ENCODE assay signal across 19 cellular contexts in genomic region chrX:68421651-68422050, GRCh38. TPM values are rescaled to one million over a fixed set of nuclear protein-coding genes. Genes with fewer than 3 reads are reported as not detected.
DNase-seq lines count a peak whose midpoint lies in the region; ATAC-seq and TF ChIP-seq lines count a peak whose summit lies in the region.
"Had no signal": no experiment of that assay in that cellular context is flagged by ENCODE, and none has a peak within 500 bp of the region (broad histone marks: within the 10 kb centered on the region; RNA-seq: fewer than 3 reads in every experiment).

No MANE protein-coding gene starts in this region.

- no peaks in the 10 kb centered on the region for H3K27me3 Mint-ChIP-seq in progenitor cell of endocrine pancreas

- no peaks in the 10 kb centered on the region for H3K4me1 ChIP-seq in left lung

- H3K4me3 Mint-ChIP-seq in progenitor cell of endocrine pancreas (ENCODE audit: low read depth): no peak overlapping the region
- H3K4me3 Mint-ChIP-seq: CD8-positive, alpha-beta T cell had no signal

- H3K36me3 Mint-ChIP-seq in progenitor cell of endocrine pancreas (ENCODE audit: insufficient read depth): peaks cover 4% of the 10 kb centered on the region
- H3K36me3 Mint-ChIP-seq: CD8-positive, alpha-beta T cell had no signal

- H3K36me3 ChIP-seq in left lung: no peaks in the 10 kb centered on the region
- H3K36me3 ChIP-seq: BLaER1 treated with 17β-estradiol and CSF1 and Interleukin-3, amounts not matched to agents 10 nM and 100 nM had no signal

- H3K27ac ChIP-seq in left lung: no peak overlapping the region
- H3K27ac ChIP-seq: A549; BLaER1 treated with 17β-estradiol and CSF1 and Interleukin-3, amounts not matched to agents 10 nM and 100 nM had no signal

- intact Hi-C loops in left ventricle myocardium superior (cut with micrococcal nuclease) (no loop called here), left cardiac atrium (cut with DNase I) (no loop called here), left lung (cut with DNase I) (no loop called here)

- H3K27ac Mint-ChIP-seq in progenitor cell of endocrine pancreas: no peak overlapping the region
- H3K27ac Mint-ChIP-seq: CD8-positive, alpha-beta T cell had no signal

- TF ChIP-seq CTCF in left lung (IDR thresholded peaks at IDR 0.05): no peak
- no peak for TF ChIP-seq CTCF in progenitor cell of endocrine pancreas (IDR thresholded peaks at IDR 0.05; ENCODE audit: unreplicated experiment)

- H3K9me3 Mint-ChIP-seq in progenitor cell of endocrine pancreas (ENCODE audit: low read depth): peaks cover 18% of the 10 kb centered on the region
- H3K9me3 Mint-ChIP-seq: CD8-positive, alpha-beta T cell had no signal

- no peaks in the 10 kb centered on the region for H3K9me3 ChIP-seq in left lung
- H3K9me3 ChIP-seq: A549; BLaER1 treated with 17β-estradiol and CSF1 and Interleukin-3, amounts not matched to agents 10 nM and 100 nM; SK-N-SH had no signal

- ATAC-seq in left ventricle myocardium superior (peak; percentile 30), left cardiac atrium (no peak), left lung (peak; percentile 21), HG02973 (IDR thresholded peaks at IDR 0.05; ENCODE audit: unreplicated experiment) (no peak)
- ATAC-seq: A549; CD8-positive, alpha-beta T cell had no signal

- DNase-seq in left ventricle myocardium superior: no peak
- no peak for DNase-seq in left cardiac atrium
- peak; percentile 6 for DNase-seq in MV-4-11 (lab: John Stamatoyannopoulos, UW)
- DNase-seq in left lung: no peak
- no peak for DNase-seq in amygdala (lab: John Stamatoyannopoulos, UW)
- no peak for DNase-seq in progenitor cell of endocrine pancreas (ENCODE audit: low spot score, unreplicated experiment)
- DNase-seq: CD8-positive, alpha-beta T cell; DMS53; NCI-H1048; NCI-H1436 treated with DMSO at 0.1 percent for 48 hours; NCI-H2029; NCI-H2171 treated with DMSO at 0.1 percent for 48 hours; NCI-H446; NCI-H69; SHP77 treated with DMSO at 0.1 percent for 48 hours; SK-N-SH had no signal

- H3K4me1 Mint-ChIP-seq in progenitor cell of endocrine pancreas (ENCODE audit: low read depth): no peaks in the 10 kb centered on the region

- no peaks in the 10 kb centered on the region for H3K27me3 ChIP-seq in left lung

- no peak overlapping the region for H3K4me3 ChIP-seq in left lung
- H3K4me3 ChIP-seq: A549; BLaER1 treated with 17β-estradiol and CSF1 and Interleukin-3, amounts not matched to agents 10 nM and 100 nM had no signal

RNA-seq across cellular contexts. Expression of gene OPHN1, which starts 11.6 kb away (rescaled TPM):
- total RNA-seq in left ventricle myocardium superior (3.8 TPM), left cardiac atrium (1 to 10 TPM; 3.1 to 5.7 TPM), left lung (10 to 100 TPM in 1 of 2 donors, 1 to 10 TPM in 1; 6.8 to 12.8 TPM), progenitor cell of endocrine pancreas (6.5 and 7.2 TPM in 2 replicates)

Comparison
In these comparisons a context has a peak if more than half of its experiments do, and no peak if none do; other contexts are left out.
1. ATAC-seq: peak in left ventricle myocardium superior (single experiment) and left lung (single experiment); none in left cardiac atrium (0 of 2) and HG02973 (single experiment).